In genomic region chr13:71254384-71254783, GRCh38 we compare ENCODE assay signal across 26 cellular contexts.
A peak's percentile ranks its signal among the peaks of the same experiment; 100 is the strongest.
DNase-seq lines count a peak whose midpoint lies in the region; ATAC-seq, FAIRE-seq and TF ChIP-seq lines count a peak whose summit lies in the region.
"Had no signal": no experiment of that assay in that cellular context is flagged by ENCODE, and none has a peak within 500 bp of the region (broad histone marks: within the 10 kb centered on the region; RNA-seq: fewer than 3 reads in every experiment).

No MANE protein-coding gene starts in this region.

- TF ChIP-seq CTCF in HCT116 (IDR thresholded peaks at IDR 0.05 in 2 of 3, conservative IDR thresholded peaks at IDR 0.05 in 1 of 3; ENCODE audit: borderline replicate concordance in 1 of 3, insufficient read depth in 1 of 3, low read depth in 2 of 3, low read length in 2 of 3) (0 out of 6 replicates have a peak, but pooled peaks of 1 of the 3 experiments have one; percentile 5), chondrocyte (IDR thresholded peaks at IDR 0.05) (no peak), omental fat pad (IDR thresholded peaks at IDR 0.05) (no peak)

- no peak overlapping the region for H3K27ac Mint-ChIP-seq in chondrocyte (ENCODE audit: unreplicated experiment)
- H3K27ac Mint-ChIP-seq: B cell; CD8-positive, alpha-beta T cell; HFFc6 had no signal

- TF ChIP-seq RAD21 in HCT116 (IDR thresholded peaks at IDR 0.05; ENCODE audit: low read depth): no peak

- FAIRE-seq in urothelium cell line (lab: Jason Lieb, UNC): no peak
- FAIRE-seq: GM12891, GM19239, H54 had no signal

- no peaks in the 10 kb centered on the region for H3K36me3 ChIP-seq in HCT116 (ENCODE audit: control insufficient read depth in 1 of 2, insufficient read depth in 2 of 2, low read length in 2 of 2)
- H3K36me3 ChIP-seq: MG63 had no signal

- H3K9me2 ChIP-seq in HCT116 (ENCODE audit: insufficient read depth): no peaks in the 10 kb centered on the region

- POLR2A ChIA-PET in HCT116 (lab: Charles Lee): no interaction called here

- no peak overlapping the region for H3K4me3 ChIP-seq in HCT116 (replicated peaks in 1 of 2; ENCODE audit: low read depth in 1 of 2, low read length in 2 of 2)
- H3K4me3 ChIP-seq: MG63 had no signal

- H3K4me3 Mint-ChIP-seq in chondrocyte (ENCODE audit: unreplicated experiment): no peak overlapping the region
- H3K4me3 Mint-ChIP-seq: B cell; CD8-positive, alpha-beta T cell; HFFc6 had no signal

- ATAC-seq in HCT116 (peak; percentile 49; the same call in 1 of the 2 replicates), omental fat pad (ENCODE audit: low FRiP score) (no peak)
- ATAC-seq: CD8-positive, alpha-beta T cell had no signal

- no peak overlapping the region for H3K27ac ChIP-seq in HCT116 (ENCODE audit: low read depth, low read length)
- H3K27ac ChIP-seq: C4-2B had no signal

- H4K20me1 ChIP-seq in HCT116 (ENCODE audit: insufficient read depth): no peaks in the 10 kb centered on the region

- no peaks in the 10 kb centered on the region; a peak in 1 of 4 replicates for H3K9me3 ChIP-seq in HCT116 (ENCODE audit: control insufficient read depth in 1 of 2, insufficient read depth in 1 of 2, low read depth in 1 of 2, low read length in 2 of 2)
- H3K9me3 ChIP-seq: Caco-2, MG63 had no signal

- BruUV-seq in HCT116 (replicated peaks; lab: Mats Ljungman, UMichigan): no TSS peak

- H3K79me2 ChIP-seq in HCT116 (ENCODE audit: insufficient read depth, low read length): no peaks in the 10 kb centered on the region

- H3K27me3 Mint-ChIP-seq in chondrocyte (ENCODE audit: low read depth): no peaks in the 10 kb centered on the region
- H3K27me3 Mint-ChIP-seq: B cell had no signal

- no peaks in the 10 kb centered on the region for H3K27me3 ChIP-seq in HCT116 (ENCODE audit: insufficient read depth, low read length)
- H3K27me3 ChIP-seq: MG63 had no signal

- no peaks in the 10 kb centered on the region for H3K9me3 Mint-ChIP-seq in chondrocyte (ENCODE audit: low read depth)
- H3K9me3 Mint-ChIP-seq: CD8-positive, alpha-beta T cell had no signal

- intact Hi-C loops in HCT116 (cut with micrococcal nuclease): no loop called here

- CTCF ChIA-PET in HCT116 (lab: Charles Lee): no interaction called here

- RAD21 ChIA-PET in HCT116 (lab: Charles Lee; ENCODE audit: low non-redundant PET in 1 of 2, low total read pairs in 2 of 2, uncharacterized antibody in 2 of 2, unreplicated experiment in 2 of 2): no interaction called here

- DNase-seq in HCT116 (ENCODE audit: low read depth, low spot score) (no peak), chondrocyte (ENCODE audit: low spot score) (peak; percentile 9), iPS-NIHi11 (ENCODE audit: low spot score) (peak; percentile 35), urothelium cell line (ENCODE audit: low spot score) (peak; percentile 1), omental fat pad (ENCODE audit: low spot score) (no peak), superior temporal gyrus (ENCODE audit: extremely low spot score) (no peak), EL (no peak)
- DNase-seq: CD8-positive, alpha-beta T cell; GF-D8; HFFc6; IMR-90; KG1; MG63; NCI-H2029; NCI-H446; NCI-H524 treated with DMSO at 0.1 percent for 48 hours; NCI-H774; NK-92 treated with Interleukin-12 subunit alpha and Interleukin-12 subunit beta, amount 100 ng/mL, for 24 hours; RPMI8226; SHP77 had no signal

- H3K36me3 Mint-ChIP-seq in chondrocyte (ENCODE audit: low read depth): no peaks in the 10 kb centered on the region
- H3K36me3 Mint-ChIP-seq: CD8-positive, alpha-beta T cell had no signal

- no peaks in the 10 kb centered on the region for H3K4me1 ChIP-seq in HCT116 (ENCODE audit: control insufficient read depth in 1 of 2, insufficient read depth in 2 of 2, low read length in 2 of 2)
- H3K4me1 ChIP-seq: Caco-2 had no signal

- no peaks in the 10 kb centered on the region for H3K4me1 Mint-ChIP-seq in chondrocyte (ENCODE audit: low read depth)
- H3K4me1 Mint-ChIP-seq: B cell had no signal

- H2AFZ ChIP-seq in HCT116 (ENCODE audit: low read depth, low read length, poor library complexity, severe bottlenecking): no peak overlapping the region

- no peak for TF ChIP-seq POLR2A in HCT116 (IDR thresholded peaks at IDR 0.05; ENCODE audit: borderline replicate concordance, extremely low read depth, insufficient read depth, insufficient read length)

- H3K9ac ChIP-seq in HCT116 (ENCODE audit: low read length): no peak overlapping the region

- no peak overlapping the region for H3K4me2 ChIP-seq in HCT116 (ENCODE audit: low read length)

TF ChIP-seq in HCT116, 20 proteins besides CTCF, POLR2A, EP300 and RAD21:
- TF ChIP-seq TCF7L2 (IDR thresholded peaks at IDR 0.05; ENCODE audit: borderline replicate concordance, extremely low read depth, insufficient read depth, insufficient read length) (no peak), YY1 (IDR thresholded peaks at IDR 0.05; ENCODE audit: extremely low read depth, insufficient replicate concordance, low read depth, low read length) (no peak), CBX3 (IDR thresholded peaks at IDR 0.05; ENCODE audit: low read depth) (no peak), SP1 (IDR thresholded peaks at IDR 0.05; ENCODE audit: low read depth) (no peak), EZH2 (IDR thresholded peaks at IDR 0.05) (no peak), CEBPB (IDR thresholded peaks at IDR 0.05; ENCODE audit: low read depth) (no peak), EGR1 (IDR thresholded peaks at IDR 0.05; ENCODE audit: low read depth) (no peak), EZH2phosphoT487 (IDR thresholded peaks at IDR 0.05; ENCODE audit: borderline replicate concordance) (no peak), MAX (IDR thresholded peaks at IDR 0.05) (no peak), FOSL1 (IDR thresholded peaks at IDR 0.05; ENCODE audit: low read depth) (no peak), SRF (IDR thresholded peaks at IDR 0.05; ENCODE audit: low read depth) (no peak), POLR2AphosphoS5 (IDR thresholded peaks at IDR 0.05; ENCODE audit: low read depth, low read length) (no peak)
- TF ChIP-seq, protein P1, sequence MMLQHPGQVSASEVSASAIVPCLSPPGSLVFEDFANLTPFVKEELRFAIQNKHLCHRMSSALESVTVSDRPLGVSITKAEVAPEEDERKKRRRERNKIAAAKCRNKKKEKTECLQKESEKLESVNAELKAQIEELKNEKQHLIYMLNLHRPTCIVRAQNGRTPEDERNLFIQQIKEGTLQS (IDR thresholded peaks at IDR 0.05): no peak

Comparison
In these comparisons a context has a peak if more than half of its experiments do, and no peak if none do; other contexts are left out.
1. DNase-seq: peak in chondrocyte (single experiment), iPS-NIHi11 (single experiment) and urothelium cell line (single experiment); none in HCT116 (single experiment), omental fat pad (single experiment), superior temporal gyrus (single experiment) and EL (single experiment).